Comparison of ENCODE assay signal across 8 cellular contexts in the genomic region with DNA sequence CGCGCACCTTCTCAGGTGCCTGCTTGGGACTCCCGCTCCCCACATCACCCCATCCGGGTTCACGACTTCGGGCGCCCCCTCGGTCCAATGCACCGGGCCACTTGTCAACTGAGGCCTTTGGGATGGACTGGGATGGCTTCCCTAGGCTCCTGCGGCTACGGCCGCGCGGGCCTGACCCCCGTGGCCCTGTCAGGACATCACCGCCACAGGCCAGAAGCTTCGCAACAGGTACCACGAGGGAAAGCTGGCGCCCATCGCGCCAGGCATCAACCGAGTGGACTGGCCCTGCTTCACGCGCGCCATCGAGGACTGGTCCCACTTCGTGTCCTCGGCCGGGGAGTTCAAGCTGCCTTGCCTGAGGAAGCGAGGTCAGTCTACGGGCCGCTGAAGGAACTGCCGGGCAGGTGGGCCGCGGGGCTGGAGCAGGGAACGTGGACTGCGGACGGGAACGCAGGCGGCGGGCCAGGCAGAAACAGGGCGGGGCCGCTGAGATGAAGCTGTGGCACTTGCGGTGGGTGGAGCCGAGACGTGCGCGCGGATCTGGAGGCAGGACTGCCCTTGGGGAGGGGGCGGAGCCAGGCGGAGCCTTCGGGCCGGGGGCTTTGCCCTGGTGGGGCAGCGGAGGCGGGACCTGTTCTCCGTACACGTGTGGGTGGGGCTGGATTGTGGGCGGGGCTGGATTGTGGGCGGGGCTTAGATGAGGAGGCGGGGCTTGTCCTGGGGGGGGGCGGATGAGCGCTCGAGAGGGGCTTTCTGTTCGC. TPM values are rescaled to one million over a fixed set of nuclear protein-coding genes. Genes with fewer than 3 reads are reported as not detected.
DNase-seq lines count a peak whose midpoint lies in the region; ATAC-seq and TF ChIP-seq lines count a peak whose summit lies in the region.

No MANE protein-coding gene starts in this region.

- H3K27ac ChIP-seq in left lung = no peak overlapping the region

- peaks cover 12% of the 10 kb centered on the region for H3K4me1 Mint-ChIP-seq in dendritic cell treated with granulocyte-macrophage colony-stimulating factor and Interleukin-4, amounts not matched to agents 40 ng/mL and 50 ng/mL, for 4 days (ENCODE audit: low read depth)

- DNase-seq in GM19238 (ENCODE audit: insufficient read length, low spot score) (peak; percentile 72), left lung (peak; percentile 93 to 97), midbrain (lab: John Stamatoyannopoulos, UW) (no peak)
- DNase-seq in activated CD4-positive, alpha-beta T cell treated with anti-CD3 and anti-CD28 coated beads for 48 hours = peak; percentile 94
- DNase-seq in stimulated activated CD4-positive, alpha-beta T cell treated with anti-CD3 and anti-CD28 coated beads, Interleukin-2, amount 100 ng/mL, for 48 hours = peak; percentile 85 to 87

- H3K27me3 ChIP-seq in left lung = peaks cover 0 to 19% of the 10 kb centered on the region in 2 donors

- no peaks in the 10 kb centered on the region for H3K36me3 Mint-ChIP-seq in dendritic cell treated with granulocyte-macrophage colony-stimulating factor and Interleukin-4, amounts not matched to agents 40 ng/mL and 50 ng/mL, for 4 days (ENCODE audit: low read depth)

- intact Hi-C loops in dendritic cell treated with granulocyte-macrophage colony-stimulating factor and Interleukin-4, amounts not matched to agents 40 ng/mL and 50 ng/mL, for 4 days (cut with micrococcal nuclease) = no loop called here
- intact Hi-C loops in left lung (cut with DNase I) = no loop called here

- peaks cover 42% of the 10 kb centered on the region for H3K27me3 Mint-ChIP-seq in dendritic cell treated with granulocyte-macrophage colony-stimulating factor and Interleukin-4, amounts not matched to agents 40 ng/mL and 50 ng/mL, for 4 days

- no peaks in the 10 kb centered on the region for H3K9me3 Mint-ChIP-seq in dendritic cell treated with granulocyte-macrophage colony-stimulating factor and Interleukin-4, amounts not matched to agents 40 ng/mL and 50 ng/mL, for 4 days

- ATAC-seq in HG03521 (IDR thresholded peaks at IDR 0.05; ENCODE audit: unreplicated experiment) (peak; percentile 68), left lung (peak; percentile 98), GM19328 (IDR thresholded peaks at IDR 0.05; ENCODE audit: unreplicated experiment) (no peak)

- H3K4me1 ChIP-seq in left lung = peaks cover 11 to 13% of the 10 kb centered on the region in 2 donors

- peak overlapping the region; percentile 44 to 53 for H3K4me3 ChIP-seq in left lung

- no peak for TF ChIP-seq CTCF in left lung (IDR thresholded peaks at IDR 0.05)

- H3K9me3 ChIP-seq in left lung = no peaks in the 10 kb centered on the region

- no peaks in the 10 kb centered on the region for H3K36me3 ChIP-seq in left lung

- H3K4me3 Mint-ChIP-seq in dendritic cell treated with granulocyte-macrophage colony-stimulating factor and Interleukin-4, amounts not matched to agents 40 ng/mL and 50 ng/mL, for 4 days = peak overlapping the region; percentile 76

- H3K27ac Mint-ChIP-seq in dendritic cell treated with granulocyte-macrophage colony-stimulating factor and Interleukin-4, amounts not matched to agents 40 ng/mL and 50 ng/mL, for 4 days = peak overlapping the region; percentile 16

RNA-seq across cellular contexts. Expression of a gene that starts 13.7 kb away (rescaled TPM):
- under 1 TPM in 1 of 2 donors, not detected in 1; 0.23 TPM for total RNA-seq in left lung

RNA-seq across cellular contexts. Expression of a gene that starts 15.8 kb away (rescaled TPM):
- 10 to 100 TPM; 10.7 to 12.0 TPM for total RNA-seq in left lung

RNA-seq across cellular contexts. Expression of a gene that starts 16.6 kb away (rescaled TPM):
- 10 to 100 TPM; 48.0 to 50.9 TPM for total RNA-seq in left lung

RNA-seq across cellular contexts. Expression of a gene that starts 40.9 kb away (rescaled TPM):
- total RNA-seq in left lung = 10 to 100 TPM; 25.3 to 38.7 TPM
